Comparison of ENCODE assay signal across 10 cellular contexts in genomic region chr14:99791476-99792283, GRCh38. TPM values are rescaled to one million over a fixed set of nuclear protein-coding genes. Genes with fewer than 3 reads are reported as not detected.
DNase-seq lines count a peak whose midpoint lies in the region; ATAC-seq and TF ChIP-seq lines count a peak whose summit lies in the region.
"Had no signal": no experiment of that assay in that cellular context is flagged by ENCODE, and none has a peak within 500 bp of the region (broad histone marks: within the 10 kb centered on the region; RNA-seq: fewer than 3 reads in every experiment).

No MANE protein-coding gene starts in this region.

- TF ChIP-seq CTCF in CD8-positive, alpha-beta T cell (IDR thresholded peaks at IDR 0.05): no peak
- TF ChIP-seq CTCF in PC-3 (conservative IDR thresholded peaks at IDR 0.05; ENCODE audit: low read depth, low read length) (no peak), psoas muscle (IDR thresholded peaks at IDR 0.05) (no peak)

- H3K27me3 ChIP-seq in CD8-positive, alpha-beta T cell (ENCODE audit: insufficient read depth, low read length): no peaks in the 10 kb centered on the region
- no peaks in the 10 kb centered on the region for H3K27me3 ChIP-seq in PC-3 (ENCODE audit: low read length)
- no peaks in the 10 kb centered on the region for H3K27me3 ChIP-seq in right cardiac atrium (ENCODE audit: control insufficient read depth, insufficient read depth)
- H3K27me3 ChIP-seq in psoas muscle (ENCODE audit: insufficient read depth in 3 of 3, low read length in 2 of 3): no peaks in the 10 kb centered on the region

- 0 out of 2 replicates have a peak, but pooled peaks cover 4% of the 10 kb centered on the region for H4K20me1 ChIP-seq in PC-3 (ENCODE audit: low read length)

- H3K27ac ChIP-seq in CD8-positive, alpha-beta T cell (ENCODE audit: low read depth, low read length): no peak overlapping the region
- H3K27ac ChIP-seq in PC-3 (ENCODE audit: low read length) (no peak overlapping the region), right cardiac atrium (ENCODE audit: low read length) (peak overlapping the region; percentile 40), psoas muscle (peak overlapping the region; percentile 77)
- H3K27ac ChIP-seq: PC-9 had no signal

- no peaks in the 10 kb centered on the region for H3K36me3 Mint-ChIP-seq in CD8-positive, alpha-beta T cell

- H3K4me2 ChIP-seq in PC-3 (ENCODE audit: low read length): peak overlapping the region; percentile 88
- H3K4me2 ChIP-seq: PC-9 had no signal

- no peaks in the 10 kb centered on the region for H3K9me3 ChIP-seq in CD8-positive, alpha-beta T cell (ENCODE audit: low read length)
- no peaks in the 10 kb centered on the region for H3K9me3 ChIP-seq in PC-3 (ENCODE audit: low read length)
- H3K9me3 ChIP-seq in right cardiac atrium (ENCODE audit: control insufficient read depth, low read length): no peaks in the 10 kb centered on the region
- H3K9me3 ChIP-seq in psoas muscle: no peaks in the 10 kb centered on the region

- H3K27ac Mint-ChIP-seq in CD8-positive, alpha-beta T cell: no peak overlapping the region

- ATAC-seq in CD8-positive, alpha-beta T cell: no peak
- ATAC-seq in PC-3 (no peak), right cardiac atrium (peak in 1 of 2 donors; percentile 23), psoas muscle (no peak)

- H3K4me3 Mint-ChIP-seq in CD8-positive, alpha-beta T cell: peak overlapping the region; percentile 80

- POLR2A ChIA-PET in CD8-positive, alpha-beta T cell (lab: Charles Lee): interaction anchor here (1.0 kb wide), 1 partner anchor 10 kb away, joined by 3 read pairs; no protein-coding TSS in a partner anchor
- POLR2A ChIA-PET in PC-3 (lab: Charles Lee; ENCODE audit: unreplicated experiment): no interaction called here

- no peak overlapping the region for H2AFZ ChIP-seq in PC-3 (ENCODE audit: low read length)
- H2AFZ ChIP-seq: PC-9 had no signal

- no peak overlapping the region for H3K9ac ChIP-seq in PC-3 (ENCODE audit: low read length)

- H3K36me3 ChIP-seq in CD8-positive, alpha-beta T cell (ENCODE audit: insufficient read depth, low read length): no peaks in the 10 kb centered on the region
- H3K36me3 ChIP-seq in PC-3 (ENCODE audit: low read depth, low read length): no peaks in the 10 kb centered on the region
- H3K36me3 ChIP-seq in psoas muscle (ENCODE audit: insufficient read depth in 1 of 2, low read depth in 1 of 2): no peaks in the 10 kb centered on the region

- intact Hi-C loops in CD8-positive, alpha-beta T cell (cut with DNase I, micrococcal nuclease): loop anchor here (2.0 to 10.0 kb wide), 3 partner anchors 109 to 307 kb away; partner anchors contain the start of genes CCDC85C (in 1 of the 2), CCNK (in 1 of the 2), CYP46A1 (in 1 of the 2) and SETD3 (in 1 of the 2)
- intact Hi-C loops in PC-3 (cut with micrococcal nuclease): loop anchor here (2.0 kb wide), 1 partner anchor 35 kb away; no protein-coding TSS in a partner anchor
- intact Hi-C loops in right cardiac atrium (cut with DNase I): loop anchor here (5.0 to 10.0 kb wide), 5 partner anchors 39 to 93 kb away; no protein-coding TSS in a partner anchor
- intact Hi-C loops in psoas muscle (cut with DNase I): loop anchor here in 1 of 2 donors (2.0 to 5.0 kb wide), 3 partner anchors 34 to 104 kb away; no protein-coding TSS in a partner anchor

- BruUV-seq in PC-3 (replicated peaks; lab: Mats Ljungman, UMichigan): no TSS peak

- CTCF ChIA-PET in CD8-positive, alpha-beta T cell (lab: Charles Lee): interaction anchor here (0.7 to 1.1 kb wide), 2 partner anchors 15 to 26 kb away, joined by 4 to 5 read pairs; no protein-coding TSS in a partner anchor
- CTCF ChIA-PET in PC-3 (lab: Charles Lee): interaction anchor here (0.6 kb wide), 1 partner anchor 62 kb away, joined by 11 read pairs; no protein-coding TSS in a partner anchor

- no peaks in the 10 kb centered on the region for H3K9me3 Mint-ChIP-seq in CD8-positive, alpha-beta T cell

- peaks cover 12% of the 10 kb centered on the region for H3K27me3 Mint-ChIP-seq in CD8-positive, alpha-beta T cell (ENCODE audit: low read depth)

- H3F3A ChIP-seq in PC-3 (ENCODE audit: low read length, unreplicated experiment): peaks cover 4% of the 10 kb centered on the region

- DNase-seq in CD8-positive, alpha-beta T cell: no peak
- DNase-seq in PC-3 (no peak), right cardiac atrium (peak in 1 of 3 donors; percentile 63), psoas muscle (no peak), mucosa of gallbladder (ENCODE audit: low spot score) (no peak), NCI-H2227 (lab: John Stamatoyannopoulos, UW; ENCODE audit: unreplicated experiment) (no peak), NCI-H2081 treated with DMSO at 0.1 percent for 48 hours (lab: John Stamatoyannopoulos, UW) (no peak)
- no peak for DNase-seq in activated naive CD4-positive, alpha-beta T cell treated with Interleukin-2 at 50 U/mL for 16 hours
- DNase-seq: NCI-H226, PC-9 had no signal

- H3K4me1 ChIP-seq in CD8-positive, alpha-beta T cell (ENCODE audit: insufficient read depth, low read length): peaks cover 7% of the 10 kb centered on the region
- H3K4me1 ChIP-seq in PC-3 (ENCODE audit: insufficient read depth, low read length) (peaks cover 20% of the 10 kb centered on the region), right cardiac atrium (ENCODE audit: control insufficient read depth, insufficient read depth, low read length) (peaks cover 9% of the 10 kb centered on the region), psoas muscle (peaks cover 14% of the 10 kb centered on the region)

- 62% methylated on average over 14 of the region's 14 CpGs for WGBS in right cardiac atrium
- WGBS in psoas muscle, 3 donors: 64 to 74% (median 67%) methylated on average over 14 of the region's 14 CpGs

- peaks cover 14% of the 10 kb centered on the region for H3K4me1 Mint-ChIP-seq in CD8-positive, alpha-beta T cell (ENCODE audit: low read depth)

- no peak overlapping the region for H3K4me3 ChIP-seq in CD8-positive, alpha-beta T cell (ENCODE audit: low read depth, low read length)
- H3K4me3 ChIP-seq in PC-3 (ENCODE audit: low read length): no peak overlapping the region
- H3K4me3 ChIP-seq in right cardiac atrium (ENCODE audit: low read length): no peak overlapping the region
- H3K4me3 ChIP-seq in psoas muscle: no peak overlapping the region
- H3K4me3 ChIP-seq: PC-9 had no signal

- no peaks in the 10 kb centered on the region for H3K9me2 ChIP-seq in PC-3 (replicated peaks; ENCODE audit: low read length)

- peaks cover 12% of the 10 kb centered on the region for H3K79me2 ChIP-seq in PC-3 (ENCODE audit: low read length)

RNA-seq across cellular contexts. Expression of gene EML1, which starts 1.5 kb away (rescaled TPM):
- total RNA-seq in CD8-positive, alpha-beta T cell: not detected
- 12.0 TPM in 2 replicates for total RNA-seq in PC-3 (2014; rRNA removed)
- total RNA-seq in right cardiac atrium: 10 to 100 TPM; 32.5 to 39.1 (median 34.8) TPM
- 11.2 TPM for polyA plus RNA-seq in right cardiac atrium
- 10 to 100 TPM in 2 of 4 donors, 1 to 10 TPM in 2; 6.9 to 40.4 (median 11.5) TPM for total RNA-seq in psoas muscle
- 10 to 100 TPM in 1 of 3 donors, 1 to 10 TPM in 2; 3.1 to 11.2 (median 3.4) TPM for polyA plus RNA-seq in psoas muscle
- 49.9 TPM for total RNA-seq in mucosa of gallbladder

Comparison
In these comparisons a context has a peak if more than half of its experiments do, and no peak if none do; other contexts are left out.
1. H3K27ac ChIP-seq: peak in right cardiac atrium (single experiment) and psoas muscle (single experiment); none in CD8-positive, alpha-beta T cell (single experiment) and PC-3 (single experiment).
2. RNA of gene EML1, which starts 1.5 kb away (total RNA-seq): 49.9 TPM in mucosa of gallbladder (single experiment), 32.5 to 39.1 TPM in right cardiac atrium, 6.9 to 40.4 TPM in psoas muscle and 12.0 TPM in PC-3; not detected in CD8-positive, alpha-beta T cell; every median in the first group is over 4 times any median in the second.